In genomic region chr16:66660422-66661209, GRCh38 we compare ENCODE assay signal across 8 cellular contexts. TPM values are rescaled to one million over a fixed set of nuclear protein-coding genes. Genes with fewer than 3 reads are reported as not detected.
DNase-seq lines count a peak whose midpoint lies in the region; ATAC-seq and TF ChIP-seq lines count a peak whose summit lies in the region.

No MANE protein-coding gene starts in this region.

- no peak overlapping the region for H3K4me3 ChIP-seq in HL-60 (replicated peaks; ENCODE audit: insufficient read depth, low read length)
- no peak overlapping the region for H3K4me3 ChIP-seq in fibroblast of villous mesenchyme (ENCODE audit: low read depth, low read length)
- no peak overlapping the region for H3K4me3 ChIP-seq in neural progenitor cell

- no peak for ATAC-seq in T-cell (replicated peaks in 1 of 4)

- H3K79me2 ChIP-seq in neural progenitor cell (ENCODE audit: low read depth) = no peaks in the 10 kb centered on the region

- no peaks in the 10 kb centered on the region for H3K36me3 ChIP-seq in neural progenitor cell

- POLR2A ChIA-PET in T-cell (lab: Charles Lee) = no interaction called here

- H3K27me3 Mint-ChIP-seq in neural progenitor cell (ENCODE audit: insufficient read depth, low read depth) (no peaks in the 10 kb centered on the region), T-cell (peaks cover 4 to 6% of the 10 kb centered on the region in 2 donors)
- peaks cover 27% of the 10 kb centered on the region for H3K27me3 Mint-ChIP-seq in activated T-helper 2 cell treated with anti-CD3 and anti-CD28 coated beads, Interferon-gamma antibody, Interleukin-2, Interleukin-4, amounts not matched to agents 10 μg/mL and 5 μg/mL and 100 μg/mL, durations not matched to agents 14 hours and 24 hours and 36 hours (ENCODE audit: low read depth)

- H3K9me3 ChIP-seq in neural progenitor cell (ENCODE audit: low read depth) = no peaks in the 10 kb centered on the region

- H3K9me3 Mint-ChIP-seq in neural progenitor cell = no peaks in the 10 kb centered on the region
- no peaks in the 10 kb centered on the region for H3K9me3 Mint-ChIP-seq in activated T-helper 2 cell treated with anti-CD3 and anti-CD28 coated beads, Interferon-gamma antibody, Interleukin-2, Interleukin-4, amounts not matched to agents 10 μg/mL and 5 μg/mL and 100 μg/mL, durations not matched to agents 14 hours and 24 hours and 36 hours
- no peaks in the 10 kb centered on the region for H3K9me3 Mint-ChIP-seq in T-cell

- intact Hi-C loops in activated T-helper 2 cell treated with anti-CD3 and anti-CD28 coated beads, Interferon-gamma antibody, Interleukin-2, Interleukin-4, amounts not matched to agents 10 μg/mL and 5 μg/mL and 100 μg/mL, durations not matched to agents 14 hours and 24 hours and 36 hours (cut with micrococcal nuclease) = no loop called here

- H3K27ac Mint-ChIP-seq in neural progenitor cell (no peak overlapping the region), T-cell (peak overlapping the region in 1 of 2 donors; percentile 3)
- H3K27ac Mint-ChIP-seq in activated T-helper 2 cell treated with anti-CD3 and anti-CD28 coated beads, Interferon-gamma antibody, Interleukin-2, Interleukin-4, amounts not matched to agents 10 μg/mL and 5 μg/mL and 100 μg/mL, durations not matched to agents 14 hours and 24 hours and 36 hours = no peak overlapping the region

- H3K4me3 Mint-ChIP-seq in neural progenitor cell (no peak overlapping the region), T-cell (no peak overlapping the region)
- no peak overlapping the region for H3K4me3 Mint-ChIP-seq in activated T-helper 2 cell treated with anti-CD3 and anti-CD28 coated beads, Interferon-gamma antibody, Interleukin-2, Interleukin-4, amounts not matched to agents 10 μg/mL and 5 μg/mL and 100 μg/mL, durations not matched to agents 14 hours and 24 hours and 36 hours (ENCODE audit: low read depth)

- H3K27ac ChIP-seq in HL-60 (replicated peaks) (peak overlapping the region; percentile 0; the same call in 1 of the 2 replicates), neural progenitor cell (no peak overlapping the region)

- no peak overlapping the region for H3K9ac ChIP-seq in neural progenitor cell

- H3F3A ChIP-seq in neural progenitor cell (ENCODE audit: low read depth) = peaks cover 5% of the 10 kb centered on the region

- CTCF ChIA-PET in T-cell (lab: Charles Lee) = interaction anchor here in 1 of 2 donors (0.7 to 2.1 kb wide), 3 partner anchors 8 to 245 kb away, joined by 3 to 12 read pairs (median 3); no protein-coding TSS in a partner anchor

- DNase-seq in A172 (ENCODE audit: low spot score) (peak; percentile 88), HL-60 (ENCODE audit: low read depth in 1 of 2, low spot score in 1 of 2) (peak in 1 of 2 experiments; percentile 57), T1000 (lab: John Stamatoyannopoulos, UW) (peak; percentile 22), fibroblast of villous mesenchyme (ENCODE audit: low read depth) (peak; percentile 89), neural progenitor cell (ENCODE audit: low spot score) (peak; percentile 75), T-cell (no peak), NCI-H2081 treated with DMSO at 0.1 percent for 48 hours (lab: John Stamatoyannopoulos, UW) (no peak)
- no peak for DNase-seq in activated T-helper 2 cell treated with anti-CD3 and anti-CD28 coated beads, Interferon-gamma antibody, Interleukin-2, Interleukin-4, amounts not matched to agents 10 μg/mL and 5 μg/mL and 100 μg/mL, durations not matched to agents 14 hours and 24 hours and 36 hours (ENCODE audit: low spot score)

- H3K27me3 ChIP-seq in HL-60 (ENCODE audit: insufficient read depth, poor library complexity, severe bottlenecking) = no peaks in the 10 kb centered on the region
- H3K27me3 ChIP-seq in neural progenitor cell = no peaks in the 10 kb centered on the region

- H2AFZ ChIP-seq in neural progenitor cell (replicated peaks) = no peak overlapping the region

- peaks cover 5% of the 10 kb centered on the region for H3K4me1 ChIP-seq in neural progenitor cell

- H3K36me3 Mint-ChIP-seq in neural progenitor cell = peaks cover 2% of the 10 kb centered on the region
- no peaks in the 10 kb centered on the region for H3K36me3 Mint-ChIP-seq in activated T-helper 2 cell treated with anti-CD3 and anti-CD28 coated beads, Interferon-gamma antibody, Interleukin-2, Interleukin-4, amounts not matched to agents 10 μg/mL and 5 μg/mL and 100 μg/mL, durations not matched to agents 14 hours and 24 hours and 36 hours (ENCODE audit: low read depth)
- no peaks in the 10 kb centered on the region for H3K36me3 Mint-ChIP-seq in T-cell

- peaks cover 6% of the 10 kb centered on the region for H4K20me1 ChIP-seq in neural progenitor cell (ENCODE audit: low read depth)

- H3K4me1 Mint-ChIP-seq in neural progenitor cell = peaks cover 25% of the 10 kb centered on the region
- H3K4me1 Mint-ChIP-seq in activated T-helper 2 cell treated with anti-CD3 and anti-CD28 coated beads, Interferon-gamma antibody, Interleukin-2, Interleukin-4, amounts not matched to agents 10 μg/mL and 5 μg/mL and 100 μg/mL, durations not matched to agents 14 hours and 24 hours and 36 hours (ENCODE audit: low read depth) = peaks cover 3% of the 10 kb centered on the region
- peaks cover 0 to 2% (median 0%) of the 10 kb centered on the region in 3 donors for H3K4me1 Mint-ChIP-seq in T-cell

- H3K4me2 ChIP-seq in neural progenitor cell = peak overlapping the region; percentile 2

- no peak for TF ChIP-seq CTCF in HL-60 (IDR thresholded peaks at IDR 0.05; ENCODE audit: insufficient read depth, low read length)
- TF ChIP-seq CTCF in fibroblast of villous mesenchyme (IDR thresholded peaks at IDR 0.05; ENCODE audit: insufficient read depth, low read depth, low read length) = peak; percentile 43
- peak; percentile 15 for TF ChIP-seq CTCF in neural progenitor cell (IDR thresholded peaks at IDR 0.05)

RNA-seq across cellular contexts. Expression of gene CMTM4, which starts 35.9 kb away (rescaled TPM):
- total RNA-seq in A172 (2014; rRNA removed; shearing (Covaris generic)) = 34.8 and 35.0 TPM in 2 replicates
- total RNA-seq in fibroblast of villous mesenchyme (20.7 and 22.5 TPM in 2 replicates), neural progenitor cell (ENCODE audit: low replicate concordance) (25.9 and 39.5 TPM in 2 replicates), T-cell (1 to 10 TPM; 1.1 to 2.3 (median 1.8) TPM)
- 3.8 and 4.0 TPM in 2 replicates for total RNA-seq in activated T-helper 2 cell treated with anti-CD3 and anti-CD28 coated beads, Interferon-gamma antibody, Interleukin-2, Interleukin-4, amounts not matched to agents 10 μg/mL and 5 μg/mL and 100 μg/mL, durations not matched to agents 14 hours and 24 hours and 36 hours

RNA-seq across cellular contexts. Expression of gene CMTM3, which starts 56.1 kb away (rescaled TPM):
- total RNA-seq in A172 (2014; rRNA removed; shearing (Covaris generic)) = 48.2 and 53.7 TPM in 2 replicates
- total RNA-seq in fibroblast of villous mesenchyme (22.0 and 26.7 TPM in 2 replicates), neural progenitor cell (ENCODE audit: low replicate concordance) (18.3 and 47.4 TPM in 2 replicates), T-cell (10 to 100 TPM; 63.5 to 84.8 (median 75.4) TPM)
- total RNA-seq in activated T-helper 2 cell treated with anti-CD3 and anti-CD28 coated beads, Interferon-gamma antibody, Interleukin-2, Interleukin-4, amounts not matched to agents 10 μg/mL and 5 μg/mL and 100 μg/mL, durations not matched to agents 14 hours and 24 hours and 36 hours = 90.6 and 96.4 TPM in 2 replicates

Comparison
In these comparisons a context has a peak if more than half of its experiments do, and no peak if none do; other contexts are left out.
1. DNase-seq: peak in A172 (single experiment), T1000 (single experiment), fibroblast of villous mesenchyme (single experiment) and neural progenitor cell (single experiment); none in activated T-helper 2 cell treated with anti-CD3 and anti-CD28 coated beads, Interferon-gamma antibody, Interleukin-2, Interleukin-4, amounts not matched to agents 10 μg/mL and 5 μg/mL and 100 μg/mL, durations not matched to agents 14 hours and 24 hours and 36 hours (single experiment), T-cell (0 of 34) and NCI-H2081 treated with DMSO at 0.1 percent for 48 hours (single experiment).